In the genomic region with DNA sequence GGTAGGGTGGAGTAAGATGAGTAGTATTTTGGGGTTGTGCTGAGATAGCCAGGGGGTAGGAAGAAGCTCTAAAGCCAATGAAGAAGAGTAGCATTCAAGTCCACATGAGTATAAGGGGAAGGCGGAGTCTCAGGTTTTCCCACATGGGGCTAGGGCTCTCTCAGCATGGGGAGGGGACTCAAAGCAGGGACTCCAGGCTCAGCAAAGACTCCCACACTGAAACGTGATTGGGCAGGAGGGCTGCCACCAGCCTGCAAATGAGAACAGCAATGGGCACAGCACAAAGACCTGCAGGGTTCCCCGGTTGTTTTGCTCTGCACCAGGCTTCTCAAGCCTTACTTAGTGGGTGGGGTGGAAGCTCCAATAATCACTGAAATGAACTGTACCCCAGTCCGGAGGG, we compare ENCODE assay signal across 2 cellular contexts.
TF ChIP-seq lines count a peak whose summit lies in the region.

No MANE protein-coding gene starts in this region.

TF ChIP-seq in HCT116, 20 proteins besides CTCF, POLR2A, EP300 and RAD21 (continued from another document):
- TF ChIP-seq, protein P1, sequence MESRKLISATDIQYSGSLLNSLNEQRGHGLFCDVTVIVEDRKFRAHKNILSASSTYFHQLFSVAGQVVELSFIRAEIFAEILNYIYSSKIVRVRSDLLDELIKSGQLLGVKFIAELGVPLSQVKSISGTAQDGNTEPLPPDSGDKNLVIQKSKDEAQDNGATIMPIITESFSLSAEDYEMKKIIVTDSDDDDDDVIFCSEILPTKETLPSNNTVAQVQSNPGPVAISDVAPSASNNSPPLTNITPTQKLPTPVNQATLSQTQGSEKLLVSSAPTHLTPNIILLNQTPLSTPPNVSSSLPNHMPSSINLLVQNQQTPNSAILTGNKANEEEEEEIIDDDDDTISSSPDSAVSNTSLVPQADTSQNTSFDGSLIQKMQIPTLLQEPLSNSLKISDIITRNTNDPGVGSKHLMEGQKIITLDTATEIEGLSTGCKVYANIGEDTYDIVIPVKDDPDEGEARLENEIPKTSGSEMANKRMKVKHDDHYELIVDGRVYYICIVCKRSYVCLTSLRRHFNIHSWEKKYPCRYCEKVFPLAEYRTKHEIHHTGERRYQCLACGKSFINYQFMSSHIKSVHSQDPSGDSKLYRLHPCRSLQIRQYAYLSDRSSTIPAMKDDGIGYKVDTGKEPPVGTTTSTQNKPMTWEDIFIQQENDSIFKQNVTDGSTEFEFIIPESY (IDR thresholded peaks at IDR 0.05; ENCODE audit: extremely low read depth, insufficient replicate concordance, low read length): no peak
- TF ChIP-seq EZH2 (IDR thresholded peaks at IDR 0.05): no peak
- TF ChIP-seq POLR2AphosphoS5 (IDR thresholded peaks at IDR 0.05; ENCODE audit: low read depth, low read length): no peak
- TF ChIP-seq SP1 (IDR thresholded peaks at IDR 0.05; ENCODE audit: low read depth): no peak
- TF ChIP-seq, protein P2, sequence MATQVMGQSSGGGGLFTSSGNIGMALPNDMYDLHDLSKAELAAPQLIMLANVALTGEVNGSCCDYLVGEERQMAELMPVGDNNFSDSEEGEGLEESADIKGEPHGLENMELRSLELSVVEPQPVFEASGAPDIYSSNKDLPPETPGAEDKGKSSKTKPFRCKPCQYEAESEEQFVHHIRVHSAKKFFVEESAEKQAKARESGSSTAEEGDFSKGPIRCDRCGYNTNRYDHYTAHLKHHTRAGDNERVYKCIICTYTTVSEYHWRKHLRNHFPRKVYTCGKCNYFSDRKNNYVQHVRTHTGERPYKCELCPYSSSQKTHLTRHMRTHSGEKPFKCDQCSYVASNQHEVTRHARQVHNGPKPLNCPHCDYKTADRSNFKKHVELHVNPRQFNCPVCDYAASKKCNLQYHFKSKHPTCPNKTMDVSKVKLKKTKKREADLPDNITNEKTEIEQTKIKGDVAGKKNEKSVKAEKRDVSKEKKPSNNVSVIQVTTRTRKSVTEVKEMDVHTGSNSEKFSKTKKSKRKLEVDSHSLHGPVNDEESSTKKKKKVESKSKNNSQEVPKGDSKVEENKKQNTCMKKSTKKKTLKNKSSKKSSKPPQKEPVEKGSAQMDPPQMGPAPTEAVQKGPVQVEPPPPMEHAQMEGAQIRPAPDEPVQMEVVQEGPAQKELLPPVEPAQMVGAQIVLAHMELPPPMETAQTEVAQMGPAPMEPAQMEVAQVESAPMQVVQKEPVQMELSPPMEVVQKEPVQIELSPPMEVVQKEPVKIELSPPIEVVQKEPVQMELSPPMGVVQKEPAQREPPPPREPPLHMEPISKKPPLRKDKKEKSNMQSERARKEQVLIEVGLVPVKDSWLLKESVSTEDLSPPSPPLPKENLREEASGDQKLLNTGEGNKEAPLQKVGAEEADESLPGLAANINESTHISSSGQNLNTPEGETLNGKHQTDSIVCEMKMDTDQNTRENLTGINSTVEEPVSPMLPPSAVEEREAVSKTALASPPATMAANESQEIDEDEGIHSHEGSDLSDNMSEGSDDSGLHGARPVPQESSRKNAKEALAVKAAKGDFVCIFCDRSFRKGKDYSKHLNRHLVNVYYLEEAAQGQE (IDR thresholded peaks at IDR 0.05; ENCODE audit: low read depth): no peak
- TF ChIP-seq SRF (IDR thresholded peaks at IDR 0.05; ENCODE audit: low read depth): no peak
- TF ChIP-seq EGR1 (IDR thresholded peaks at IDR 0.05; ENCODE audit: low read depth): no peak
- no peak for TF ChIP-seq ZFX (IDR thresholded peaks at IDR 0.05)
- TF ChIP-seq FOSL1 (IDR thresholded peaks at IDR 0.05; ENCODE audit: low read depth): no peak
- no peak for TF ChIP-seq CBX3 (IDR thresholded peaks at IDR 0.05; ENCODE audit: low read depth)
- TF ChIP-seq, protein P3, sequence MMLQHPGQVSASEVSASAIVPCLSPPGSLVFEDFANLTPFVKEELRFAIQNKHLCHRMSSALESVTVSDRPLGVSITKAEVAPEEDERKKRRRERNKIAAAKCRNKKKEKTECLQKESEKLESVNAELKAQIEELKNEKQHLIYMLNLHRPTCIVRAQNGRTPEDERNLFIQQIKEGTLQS (IDR thresholded peaks at IDR 0.05): no peak
- TF ChIP-seq SIN3A (IDR thresholded peaks at IDR 0.05; ENCODE audit: low read depth): no peak
- TF ChIP-seq ELF1 (IDR thresholded peaks at IDR 0.05; ENCODE audit: borderline replicate concordance, low read depth): no peak
- no peak for TF ChIP-seq YY1 (IDR thresholded peaks at IDR 0.05; ENCODE audit: extremely low read depth, insufficient replicate concordance, low read depth, low read length)
- no peak for TF ChIP-seq CEBPB (IDR thresholded peaks at IDR 0.05; ENCODE audit: low read depth)

TF ChIP-seq in WTC11, 78 proteins besides CTCF, POLR2A, EP300 and RAD21 (continued from another document):
- TF ChIP-seq, protein P4, sequence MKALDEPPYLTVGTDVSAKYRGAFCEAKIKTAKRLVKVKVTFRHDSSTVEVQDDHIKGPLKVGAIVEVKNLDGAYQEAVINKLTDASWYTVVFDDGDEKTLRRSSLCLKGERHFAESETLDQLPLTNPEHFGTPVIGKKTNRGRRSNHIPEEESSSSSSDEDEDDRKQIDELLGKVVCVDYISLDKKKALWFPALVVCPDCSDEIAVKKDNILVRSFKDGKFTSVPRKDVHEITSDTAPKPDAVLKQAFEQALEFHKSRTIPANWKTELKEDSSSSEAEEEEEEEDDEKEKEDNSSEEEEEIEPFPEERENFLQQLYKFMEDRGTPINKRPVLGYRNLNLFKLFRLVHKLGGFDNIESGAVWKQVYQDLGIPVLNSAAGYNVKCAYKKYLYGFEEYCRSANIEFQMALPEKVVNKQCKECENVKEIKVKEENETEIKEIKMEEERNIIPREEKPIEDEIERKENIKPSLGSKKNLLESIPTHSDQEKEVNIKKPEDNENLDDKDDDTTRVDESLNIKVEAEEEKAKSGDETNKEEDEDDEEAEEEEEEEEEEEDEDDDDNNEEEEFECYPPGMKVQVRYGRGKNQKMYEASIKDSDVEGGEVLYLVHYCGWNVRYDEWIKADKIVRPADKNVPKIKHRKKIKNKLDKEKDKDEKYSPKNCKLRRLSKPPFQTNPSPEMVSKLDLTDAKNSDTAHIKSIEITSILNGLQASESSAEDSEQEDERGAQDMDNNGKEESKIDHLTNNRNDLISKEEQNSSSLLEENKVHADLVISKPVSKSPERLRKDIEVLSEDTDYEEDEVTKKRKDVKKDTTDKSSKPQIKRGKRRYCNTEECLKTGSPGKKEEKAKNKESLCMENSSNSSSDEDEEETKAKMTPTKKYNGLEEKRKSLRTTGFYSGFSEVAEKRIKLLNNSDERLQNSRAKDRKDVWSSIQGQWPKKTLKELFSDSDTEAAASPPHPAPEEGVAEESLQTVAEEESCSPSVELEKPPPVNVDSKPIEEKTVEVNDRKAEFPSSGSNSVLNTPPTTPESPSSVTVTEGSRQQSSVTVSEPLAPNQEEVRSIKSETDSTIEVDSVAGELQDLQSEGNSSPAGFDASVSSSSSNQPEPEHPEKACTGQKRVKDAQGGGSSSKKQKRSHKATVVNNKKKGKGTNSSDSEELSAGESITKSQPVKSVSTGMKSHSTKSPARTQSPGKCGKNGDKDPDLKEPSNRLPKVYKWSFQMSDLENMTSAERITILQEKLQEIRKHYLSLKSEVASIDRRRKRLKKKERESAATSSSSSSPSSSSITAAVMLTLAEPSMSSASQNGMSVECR (CRISPR knock-in tag; IDR thresholded peaks at IDR 0.05; ENCODE audit: borderline replicate concordance): no peak
- no peak for TF ChIP-seq CREM (CRISPR knock-in tag; IDR thresholded peaks at IDR 0.05)
- no peak for TF ChIP-seq CBFB (CRISPR knock-in tag; IDR thresholded peaks at IDR 0.05; ENCODE audit: low read depth)
- TF ChIP-seq, protein P5, sequence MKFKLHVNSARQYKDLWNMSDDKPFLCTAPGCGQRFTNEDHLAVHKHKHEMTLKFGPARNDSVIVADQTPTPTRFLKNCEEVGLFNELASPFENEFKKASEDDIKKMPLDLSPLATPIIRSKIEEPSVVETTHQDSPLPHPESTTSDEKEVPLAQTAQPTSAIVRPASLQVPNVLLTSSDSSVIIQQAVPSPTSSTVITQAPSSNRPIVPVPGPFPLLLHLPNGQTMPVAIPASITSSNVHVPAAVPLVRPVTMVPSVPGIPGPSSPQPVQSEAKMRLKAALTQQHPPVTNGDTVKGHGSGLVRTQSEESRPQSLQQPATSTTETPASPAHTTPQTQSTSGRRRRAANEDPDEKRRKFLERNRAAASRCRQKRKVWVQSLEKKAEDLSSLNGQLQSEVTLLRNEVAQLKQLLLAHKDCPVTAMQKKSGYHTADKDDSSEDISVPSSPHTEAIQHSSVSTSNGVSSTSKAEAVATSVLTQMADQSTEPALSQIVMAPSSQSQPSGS (CRISPR knock-in tag; IDR thresholded peaks at IDR 0.05; ENCODE audit: borderline replicate concordance, low read depth): no peak
